25 cellular contexts compared by ENCODE assay signal in genomic region chr15:85525755-85526154, GRCh38.
DNase-seq lines count a peak whose midpoint lies in the region; ATAC-seq, FAIRE-seq and TF ChIP-seq lines count a peak whose summit lies in the region.
"Had no signal": no experiment of that assay in that cellular context is flagged by ENCODE, and none has a peak within 500 bp of the region (broad histone marks: within the 10 kb centered on the region; RNA-seq: fewer than 3 reads in every experiment).

No MANE protein-coding gene starts in this region.

- peaks cover 83% of the 10 kb centered on the region for H3K79me2 ChIP-seq in Karpas-422 (ENCODE audit: low read length)

- ATAC-seq in GM18517 (IDR thresholded peaks at IDR 0.05; ENCODE audit: unreplicated experiment) (peak; percentile 56), lower lobe of right lung (no peak), GM21529 (IDR thresholded peaks at IDR 0.05; ENCODE audit: unreplicated experiment) (no peak), aorta (ENCODE audit: low FRiP score) (no peak)
- ATAC-seq: activated T-cell treated with anti-CD3 and anti-CD28 coated beads, Interleukin-2, amount 50 U/mL, for 4 hours; Right ventricle myocardium inferior had no signal

- H3K9me2 ChIP-seq in Karpas-422 (replicated peaks; ENCODE audit: insufficient read depth, low read length): no peaks in the 10 kb centered on the region

- H3K27ac ChIP-seq in BLaER1 treated with 17β-estradiol and CSF1 and Interleukin-3, amounts not matched to agents 10 nM and 100 nM: peak overlapping the region; percentile 7 to 96 (median 89); a peak in 19 of 22 replicates
- H3K27ac ChIP-seq in Karpas-422 (ENCODE audit: low read length): peak overlapping the region; percentile 24; the same call in 1 of the 2 replicates
- H3K27ac ChIP-seq in kidney (ENCODE audit: low read depth in 2 of 2, low read length in 2 of 2): no peak overlapping the region
- H3K27ac ChIP-seq in lower lobe of right lung: no peak overlapping the region
- H3K27ac ChIP-seq in aorta (ENCODE audit: low read depth in 1 of 2, low read length in 2 of 2): no peak overlapping the region
- H3K27ac ChIP-seq: left lung, thoracic aorta had no signal

- H2AFZ ChIP-seq in Karpas-422 (ENCODE audit: low read length): no peak overlapping the region

- H3K4me2 ChIP-seq in BLaER1 treated with 17β-estradiol and CSF1 and Interleukin-3, amounts not matched to agents 10 nM and 100 nM: peak overlapping the region; percentile 76 to 96 (median 90); a peak in 20 of 22 replicates
- H3K4me2 ChIP-seq in Karpas-422 (ENCODE audit: low read depth, low read length, poor library complexity, severe bottlenecking): no peak overlapping the region

- H3K4me1 ChIP-seq in BLaER1 treated with 17β-estradiol and CSF1 and Interleukin-3, amounts not matched to agents 10 nM and 100 nM: peaks cover 59 to 89% (median 79%) of the 10 kb centered on the region in 10 experiments
- H3K4me1 ChIP-seq in Karpas-422 (ENCODE audit: low read length): peaks cover 51% of the 10 kb centered on the region
- H3K4me1 ChIP-seq in kidney (ENCODE audit: control insufficient read depth in 1 of 2, insufficient read depth in 1 of 2, low read depth in 1 of 2, low read length in 2 of 2): no peaks in the 10 kb centered on the region
- H3K4me1 ChIP-seq in lower lobe of right lung: peaks cover 30% of the 10 kb centered on the region
- peaks cover 0 to 5% of the 10 kb centered on the region in 2 donors for H3K4me1 ChIP-seq in aorta (ENCODE audit: control insufficient read depth in 1 of 2, insufficient read depth in 2 of 2, low read length in 2 of 2)

- no peaks in the 10 kb centered on the region for H3K27me3 ChIP-seq in BLaER1 treated with 17β-estradiol and CSF1 and Interleukin-3, amounts not matched to agents 10 nM and 100 nM
- H3K27me3 ChIP-seq in Karpas-422 (ENCODE audit: low read length) (no peaks in the 10 kb centered on the region), lower lobe of right lung (ENCODE audit: low read depth) (no peaks in the 10 kb centered on the region), aorta (ENCODE audit: control insufficient read depth in 1 of 2, insufficient read depth in 2 of 2, low read length in 1 of 2) (no peaks in the 10 kb centered on the region)
- H3K27me3 ChIP-seq: left lung had no signal

- DNase-seq in Karpas-422 (no peak), kidney (no peak), D341Med (ENCODE audit: low spot score) (no peak), lower lobe of right lung (no peak), aorta (no peak)
- DNase-seq: activated CD4-positive, alpha-beta T cell treated with anti-CD3 and anti-CD28 coated beads, Interleukin-2, amount 50 U/mL, for 48 hours; activated CD4-positive, CD25-positive, alpha-beta regulatory T cell; activated naive CD4-positive, alpha-beta T cell treated with anti-CD3 and anti-CD28 coated beads, Interleukin-2, amount 50 U/mL, for 16 hours; activated T-cell treated with anti-CD3 and anti-CD28 coated beads, Interleukin-2, amount 50 U/mL, for 4 hours; anterior cingulate cortex; DMS79 treated with DMSO at 0.1 percent for 48 hours; HCEC 1CT; head of caudate nucleus; left lung; midbrain; NCI-H1092; NCI-H1930; NCI-H2227 treated with DMSO at 0.1 percent for 48 hours; NCI-H774; T1000 had no signal

- no peaks in the 10 kb centered on the region for H3K9me3 ChIP-seq in BLaER1 treated with 17β-estradiol and CSF1 and Interleukin-3, amounts not matched to agents 10 nM and 100 nM (replicated peaks in 1 of 11)
- no peaks in the 10 kb centered on the region for H3K9me3 ChIP-seq in Karpas-422 (ENCODE audit: low read length)
- no peaks in the 10 kb centered on the region for H3K9me3 ChIP-seq in kidney (ENCODE audit: control insufficient read depth in 1 of 2, low read length in 2 of 2)
- no peaks in the 10 kb centered on the region for H3K9me3 ChIP-seq in lower lobe of right lung
- H3K9me3 ChIP-seq in aorta (ENCODE audit: control insufficient read depth, low read length): no peaks in the 10 kb centered on the region
- H3K9me3 ChIP-seq: left lung, thoracic aorta had no signal

- H3K36me3 ChIP-seq in BLaER1 treated with 17β-estradiol and CSF1 and Interleukin-3, amounts not matched to agents 10 nM and 100 nM: peaks cover 0 to 15% (median 0%) of the 10 kb centered on the region in 11 experiments; a peak in 8 of 22 replicates
- H3K36me3 ChIP-seq in Karpas-422 (ENCODE audit: insufficient read depth, low read length) (peaks cover 5% of the 10 kb centered on the region; the same call in 1 of the 2 replicates), kidney (ENCODE audit: control insufficient read depth in 1 of 2, insufficient read depth in 2 of 2, low read length in 2 of 2) (peaks cover 3 to 5% of the 10 kb centered on the region in 2 donors), lower lobe of right lung (peaks cover 11% of the 10 kb centered on the region), aorta (ENCODE audit: control insufficient read depth in 1 of 2, insufficient read depth in 2 of 2, low read length in 1 of 2) (no peaks in the 10 kb centered on the region)
- H3K36me3 ChIP-seq: left lung, thoracic aorta had no signal

- H4K20me1 ChIP-seq in BLaER1 treated with 17β-estradiol and CSF1 and Interleukin-3, amounts not matched to agents 10 nM and 100 nM: no peaks in the 10 kb centered on the region
- H4K20me1 ChIP-seq in Karpas-422 (ENCODE audit: insufficient read depth, low read depth, low read length): no peaks in the 10 kb centered on the region

- peak; percentile 50 for FAIRE-seq in kidney (lab: Jason Lieb, UNC)

- TF ChIP-seq CTCF in kidney (IDR thresholded peaks at IDR 0.05; ENCODE audit: borderline replicate concordance, extremely low read depth, insufficient read depth) (no peak), lower lobe of right lung (IDR thresholded peaks at IDR 0.05) (no peak)

- intact Hi-C loops in kidney (cut with DNase I): no loop called here
- intact Hi-C loops in lower lobe of right lung (cut with DNase I): no loop called here
- intact Hi-C loops in aorta (cut with DNase I): no loop called here

- no peak overlapping the region; a peak in 3 of 20 replicates for H3K4me3 ChIP-seq in BLaER1 treated with 17β-estradiol and CSF1 and Interleukin-3, amounts not matched to agents 10 nM and 100 nM
- H3K4me3 ChIP-seq in Karpas-422 (ENCODE audit: low read length): no peak overlapping the region
- no peak overlapping the region for H3K4me3 ChIP-seq in kidney (ENCODE audit: low read length in 2 of 2)
- no peak overlapping the region for H3K4me3 ChIP-seq in lower lobe of right lung
- H3K4me3 ChIP-seq in aorta (ENCODE audit: low read length in 2 of 2): no peak overlapping the region
- H3K4me3 ChIP-seq: left lung, thoracic aorta had no signal

- peak overlapping the region in 9 of 11 experiments; percentile 56 to 78 (median 73); a peak in 16 of 22 replicates for H3K9ac ChIP-seq in BLaER1 treated with 17β-estradiol and CSF1 and Interleukin-3, amounts not matched to agents 10 nM and 100 nM
- no peak overlapping the region for H3K9ac ChIP-seq in Karpas-422 (ENCODE audit: low read length)
- H3K9ac ChIP-seq in kidney (ENCODE audit: low read length in 2 of 2): no peak overlapping the region

Comparison
In these comparisons a context has a peak if more than half of its experiments do, and no peak if none do; other contexts are left out.
1. H3K27ac ChIP-seq: peak in BLaER1 treated with 17β-estradiol and CSF1 and Interleukin-3, amounts not matched to agents 10 nM and 100 nM (11 of 11) and Karpas-422 (single experiment); none in kidney (0 of 2), lower lobe of right lung (single experiment) and aorta (0 of 2).
2. H3K9ac ChIP-seq: peak in BLaER1 treated with 17β-estradiol and CSF1 and Interleukin-3, amounts not matched to agents 10 nM and 100 nM (9 of 11); none in Karpas-422 (single experiment) and kidney (0 of 2).